27 cellular contexts compared by ENCODE assay signal in genomic region chr4:53061467-53061866, GRCh38.
"Had no signal": no experiment of that assay in that cellular context is flagged by ENCODE, and none has a peak within 500 bp of the region (broad histone marks: within the 10 kb centered on the region; RNA-seq: fewer than 3 reads in every experiment).

No MANE protein-coding gene starts in this region.

- DNase-seq: activated CD4-positive, alpha-beta memory T cell treated with anti-CD3 and anti-CD28 coated beads for 36 hours; activated CD4-positive, alpha-beta T cell treated with anti-CD3 and anti-CD28 coated beads for 36 hours; activated CD4-positive, alpha-beta T cell treated with anti-CD3 and anti-CD28 coated beads, Interleukin-2, amount 10 ng/mL, durations not matched to agents 7 days and 5 days; activated CD8-positive, alpha-beta memory T cell treated with anti-CD3 and anti-CD28 coated beads, Interleukin-2, amount 50 U/mL, for 48 hours; activated effector memory CD4-positive, alpha-beta T cell treated with Interleukin-2 at 50 U/mL for 16 hours; activated naive CD4-positive, alpha-beta T cell treated with anti-CD3 and anti-CD28 coated beads, Interleukin-2, amount 10 ng/mL, durations not matched to agents 7 days and 5 days; activated naive CD8-positive, alpha-beta T cell treated with anti-CD3 and anti-CD28 coated beads, Interleukin-2, amount 50 U/mL, for 24 hours; activated T-cell treated with anti-CD3 and anti-CD28 coated beads, Interleukin-2, amount 50 U/mL, for 48 hours; aorta; brain microvascular endothelial cell; central memory CD4-positive, alpha-beta T cell; MM.1S; MV-4-11; NCI-H1092 treated with DMSO at 0.1 percent for 48 hours; NCI-H1417; NCI-H146; NCI-H187; NCI-H2029 treated with DMSO at 0.1 percent for 48 hours; NCI-H2107; NCI-H345; SHP77; SJCRH30 had no signal

- H3K27me3 ChIP-seq: brain microvascular endothelial cell, SJCRH30 had no signal

- H3K27ac ChIP-seq: brain microvascular endothelial cell, SJCRH30, SK-N-MC had no signal

- FAIRE-seq: colon, TTC549 had no signal

- H3K9me3 ChIP-seq: SJCRH30 had no signal

- H3K36me3 ChIP-seq: brain microvascular endothelial cell, SJCRH30 had no signal

- ATAC-seq: activated CD4-positive, alpha-beta T cell treated with anti-CD3 and anti-CD28 coated beads for 36 hours; activated CD4-positive, CD25-positive, alpha-beta regulatory T cell treated with anti-CD3 and anti-CD28 coated beads, Interleukin-2, amount 50 U/mL, for 24 hours; activated naive CD8-positive, alpha-beta T cell treated with anti-CD3 and anti-CD28 coated beads, Interleukin-2, amount 50 U/mL, for 24 hours; Panc1 had no signal

- H3K4me3 ChIP-seq: SJCRH30, SK-N-MC had no signal
